ENCODE assay signal across 24 cellular contexts in genomic region chr20:58884966-58885365, GRCh38. TPM values are rescaled to one million over a fixed set of nuclear protein-coding genes. Genes with fewer than 3 reads are reported as not detected.
"Had no signal": no experiment of that assay in that cellular context is flagged by ENCODE, and none has a peak within 500 bp of the region (broad histone marks: within the 10 kb centered on the region; RNA-seq: fewer than 3 reads in every experiment).

No MANE protein-coding gene starts in this region.

- H3K36me3 ChIP-seq: esophagus squamous epithelium, gastrocnemius medialis, heart right ventricle, left lung, lower lobe of right lung had no signal

- H3K27me3 Mint-ChIP-seq: memory B cell had no signal

- H3K27me3 ChIP-seq: dorsolateral prefrontal cortex, heart right ventricle, left lung had no signal

- H3K9me3 ChIP-seq: esophagus squamous epithelium, left lung, lower lobe of right lung had no signal

- DNase-seq: dermis blood vessel endothelial cell; dorsolateral prefrontal cortex; effector CD4-positive, alpha-beta T cell; effector memory CD4-positive, alpha-beta T cell; erythroblast; esophagus squamous epithelium; foreskin fibroblast; foreskin melanocyte; gastrocnemius medialis; glutamatergic neuron; head of caudate nucleus; heart right ventricle; hippocampal formation; left cardiac atrium; left lung; left ventricle myocardium superior; lower lobe of right lung; mesendoderm; midbrain had no signal

- H3K27ac ChIP-seq: coronary artery, dorsolateral prefrontal cortex, epithelial cell of prostate, esophagus squamous epithelium, gastrocnemius medialis, heart right ventricle, left lung, lower lobe of right lung had no signal

- H3K36me3 Mint-ChIP-seq: memory B cell had no signal

- H3K9me3 Mint-ChIP-seq: memory B cell had no signal

- H3K4me3 ChIP-seq: coronary artery, dorsolateral prefrontal cortex, esophagus squamous epithelium, gastrocnemius medialis, heart right ventricle, left lung, lower lobe of right lung had no signal

- H3K4me1 ChIP-seq: lower lobe of right lung had no signal

- H3K4me3 Mint-ChIP-seq: memory B cell had no signal

- H3K27ac Mint-ChIP-seq: memory B cell had no signal

RNA-seq across cellular contexts. Expression of gene GNAS-AS1, which starts 34.3 kb away (rescaled TPM):
- total RNA-seq: dermis blood vessel endothelial cell, gastrocnemius medialis, glomerular endothelial cell, lung microvascular endothelial cell had no signal
